4 cellular contexts compared by ENCODE assay signal in the genomic region with DNA sequence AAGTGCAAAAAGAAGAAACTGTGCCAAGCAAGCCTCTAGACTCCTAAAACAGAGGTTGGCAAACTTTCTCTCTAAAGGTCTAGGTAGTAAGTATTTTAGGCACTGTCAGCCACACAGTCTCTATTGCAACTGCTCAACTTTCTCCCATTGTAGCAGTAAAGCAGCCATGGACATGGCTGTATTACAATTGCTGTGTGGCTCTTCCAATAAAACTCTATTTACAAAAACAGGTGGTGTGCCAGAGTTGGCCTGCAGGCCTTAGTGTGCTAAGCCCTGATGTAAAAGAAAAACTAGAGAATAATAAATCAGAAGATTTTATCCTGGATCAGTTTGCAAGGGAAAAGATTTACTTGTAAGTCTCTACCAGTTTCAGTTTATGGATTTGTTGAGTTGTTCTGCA.
"Had no signal": no experiment of that assay in that cellular context is flagged by ENCODE, and none has a peak within 500 bp of the region (broad histone marks: within the 10 kb centered on the region; RNA-seq: fewer than 3 reads in every experiment).

No MANE protein-coding gene starts in this region.

- H3K4me2 ChIP-seq: GM23338 had no signal

- H3K9me3 Mint-ChIP-seq: GM23338, H9 had no signal

- H3K4me3 Mint-ChIP-seq: GM23338, H9 had no signal

- H3K4me3 ChIP-seq: GM23338 had no signal

- H3K4me1 Mint-ChIP-seq: GM23338 had no signal

- DNase-seq: H9, HCEC 1CT, IMR-90 had no signal

- H2AFZ ChIP-seq: GM23338 had no signal

- ATAC-seq: GM23338 had no signal

- H3K27ac Mint-ChIP-seq: GM23338, H9 had no signal
